Comparison of ENCODE assay signal across 9 cellular contexts in genomic region chr1:160779662-160780397, GRCh38. TPM values are rescaled to one million over a fixed set of nuclear protein-coding genes. Genes with fewer than 3 reads are reported as not detected.
A peak's percentile ranks its signal among the peaks of the same experiment; 100 is the strongest.
DNase-seq lines count a peak whose midpoint lies in the region; ATAC-seq, FAIRE-seq and TF ChIP-seq lines count a peak whose summit lies in the region.
"Had no signal": no experiment of that assay in that cellular context is flagged by ENCODE, and none has a peak within 500 bp of the region (broad histone marks: within the 10 kb centered on the region; RNA-seq: fewer than 3 reads in every experiment).

No MANE protein-coding gene starts in this region.

- H3K27me3 ChIP-seq in gastroesophageal sphincter = peaks cover 5% of the 10 kb centered on the region

- H3K4me2 ChIP-seq in A549 = no peak overlapping the region

- H3K9me3 ChIP-seq in A549 = no peaks in the 10 kb centered on the region
- no peaks in the 10 kb centered on the region for H3K9me3 ChIP-seq in gastroesophageal sphincter

- peak; percentile 55 to 78 for TF ChIP-seq RAD21 in A549 (conservative IDR thresholded peaks at IDR 0.05 in 1 of 2, IDR thresholded peaks at IDR 0.05 in 1 of 2)

- DNase-seq in A549 (ENCODE audit: low read depth in 1 of 2, low spot score in 1 of 2) (peak; percentile 50 to 70), SK-N-DZ (ENCODE audit: low spot score) (peak; percentile 18), glomerular visceral epithelial cell (ENCODE audit: extremely low spot score) (peak; percentile 20), NCI-H1048 (lab: John Stamatoyannopoulos, UW) (no peak), posterior vena cava (ENCODE audit: low spot score) (no peak)

- H3K36me3 ChIP-seq in gastroesophageal sphincter = no peaks in the 10 kb centered on the region

- no peak for FAIRE-seq in A549 (lab: Jason Lieb, UNC)

- ATAC-seq in A549 = peak; percentile 73 to 95; a peak in 5 of 6 replicates
- ATAC-seq in gastroesophageal sphincter = no peak
- no peak for ATAC-seq in HG03565 (IDR thresholded peaks at IDR 0.05; ENCODE audit: unreplicated experiment)

- POLR2A ChIA-PET in A549 (lab: Yijun Ruan, JAX) = no interaction called here

- CTCF ChIA-PET in A549 (lab: Yijun Ruan, JAX) = interaction anchor here (0.6 to 2.3 kb wide), 18 partner anchors 10 to 319 kb away, joined by 3 to 13 read pairs (median 4); no protein-coding TSS in a partner anchor

- no peak for TF ChIP-seq POLR2A in A549 (IDR thresholded peaks at IDR 0.05; ENCODE audit: low read length)
- TF ChIP-seq POLR2A in gastroesophageal sphincter (IDR thresholded peaks at IDR 0.05) = no peak

- H3K4me3 ChIP-seq in A549 = no peak overlapping the region
- H3K4me3 ChIP-seq in gastroesophageal sphincter = no peak overlapping the region

- H3K27ac ChIP-seq in A549 (no peak overlapping the region), gastroesophageal sphincter (no peak overlapping the region)

- TF ChIP-seq CTCF in A549 (IDR thresholded peaks at IDR 0.05) (peak; percentile 57), GM12872 (IDR thresholded peaks at IDR 0.05; ENCODE audit: insufficient read depth, low read depth, low read length) (peak; percentile 79), gastroesophageal sphincter (IDR thresholded peaks at IDR 0.05) (no peak)

- TF ChIP-seq EP300 in A549 (IDR thresholded peaks at IDR 0.05) (no peak), gastroesophageal sphincter (IDR thresholded peaks at IDR 0.05) (no peak)

- intact Hi-C loops in posterior vena cava (cut with DNase I) = no loop called here

- H3K4me1 ChIP-seq in A549 (no peaks in the 10 kb centered on the region), gastroesophageal sphincter (no peaks in the 10 kb centered on the region)

- WGBS in A549 (ENCODE audit: missing lambda C conversion rate) = 82% methylated on average over 12 of the region's 18 CpGs
- 83 to 96% methylated on average over 4 to 5 of the region's 18 CpGs for WGBS in gastroesophageal sphincter (ENCODE audit: low coverage in 1 of 2), 2 donors

TF ChIP-seq in A549, 52 proteins besides CTCF, POLR2A, EP300 and RAD21:
- TF ChIP-seq CHD2 (IDR thresholded peaks at IDR 0.05; ENCODE audit: low read length, partially characterized antibody) (no peak), SMC3 (IDR thresholded peaks at IDR 0.05) (peak; percentile 27; the same call in 2 of the 3 replicates)

RNA-seq across cellular contexts. Expression of gene LY9, which starts 16.1 kb away (rescaled TPM):
- polyA plus RNA-seq in A549 (2011; rRNA removed) (0.19 and 0.20 TPM in 2 replicates), A549 (2017; fragmentation: RNase III; extraction: RNeasy Plus Mini Kit Qiagen cat#74134 plus additional on column Dnase treatment) (0.03 to 0.15 TPM (median 0.05 TPM) in 3 replicates)
- 0.18 and 0.21 TPM in 2 replicates for polyA plus RNA-seq in A549 (2012; cell fraction: cytosol; rRNA removed)
- polyA plus RNA-seq in A549 (2012; cell fraction: nucleus; rRNA removed) = 0.13 and 0.14 TPM in 2 replicates
- polyA minus RNA-seq in A549 (2011; rRNA and poly(A)+ RNA removed) = 0.37 and 0.49 TPM in 2 replicates
- polyA plus RNA-seq in SK-N-DZ (2014; cell fraction: cytosol; rRNA removed) = not detected in 2 replicates
- not detected in 2 replicates for polyA plus RNA-seq in SK-N-DZ (2014; cell fraction: nucleus; rRNA removed)
- total RNA-seq in gastroesophageal sphincter (1 to 10 TPM in 1 of 4 donors, under 1 TPM in 2, not detected in 1; 0.27 to 2.4 (median 0.62) TPM), posterior vena cava (under 1 TPM; 0.32 to 0.52 TPM)
- total RNA-seq: skeletal muscle tissue had no signal

RNA-seq across cellular contexts. Expression of gene SLAMF7, which starts 40.8 kb away (rescaled TPM):
- polyA plus RNA-seq in A549 (2011; rRNA removed) (0.57 and 0.73 TPM in 2 replicates), A549 (2017; fragmentation: RNase III; extraction: RNeasy Plus Mini Kit Qiagen cat#74134 plus additional on column Dnase treatment) (1.8 to 2.2 TPM (median 2.0 TPM) in 3 replicates)
- 0.11 and 0.26 TPM in 2 replicates for polyA plus RNA-seq in A549 (2012; cell fraction: cytosol; rRNA removed)
- 0.19 and 0.45 TPM in 2 replicates for polyA plus RNA-seq in A549 (2012; cell fraction: nucleus; rRNA removed)
- polyA minus RNA-seq in A549 (2011; rRNA and poly(A)+ RNA removed) = 0.88 and 1.7 TPM in 2 replicates
- polyA plus RNA-seq in SK-N-DZ (2014; cell fraction: cytosol; rRNA removed) = not detected in 2 replicates
- not detected in 2 replicates for polyA plus RNA-seq in SK-N-DZ (2014; cell fraction: nucleus; rRNA removed)
- total RNA-seq in gastroesophageal sphincter (1 to 10 TPM in 1 of 4 donors, under 1 TPM in 2, not detected in 1; 0.62 to 3.5 (median 0.67) TPM), posterior vena cava (under 1 TPM; 0.69 to 0.81 TPM)

Comparison
In these comparisons a context has a peak if more than half of its experiments do, and no peak if none do; other contexts are left out.
1. ATAC-seq: peak in A549 (2 of 2); none in gastroesophageal sphincter (single experiment) and HG03565 (single experiment).
2. DNase-seq: peak in A549 (2 of 2), SK-N-DZ (single experiment) and glomerular visceral epithelial cell (single experiment); none in NCI-H1048 (single experiment) and posterior vena cava (single experiment).
3. CTCF ChIP-seq: peak in A549 (single experiment) and GM12872 (single experiment); none in gastroesophageal sphincter (0 of 4).